24 cellular contexts compared by ENCODE assay signal in genomic region chr15:45862034-45862433, GRCh38.
"Had no signal": no experiment of that assay in that cellular context is flagged by ENCODE, and none has a peak within 500 bp of the region (broad histone marks: within the 10 kb centered on the region; RNA-seq: fewer than 3 reads in every experiment).

No MANE protein-coding gene starts in this region.

- H3K27me3 ChIP-seq: cardiac muscle cell, Peyer's patch had no signal

- H3K9me3 ChIP-seq: Peyer's patch had no signal

- ATAC-seq: activated T-cell treated with anti-CD3 and anti-CD28 coated beads, Interleukin-2, amount 50 U/mL, for 4 hours; T-helper 17 cell had no signal

- DNase-seq: activated B cell treated with CpG ODN at 0.5 μM for 24 hours; activated CD4-positive, alpha-beta memory T cell treated with anti-CD3 and anti-CD28 coated beads for 36 hours; activated CD4-positive, alpha-beta T cell treated with anti-CD3 and anti-CD28 coated beads, Interleukin-2, amount 10 ng/mL, durations not matched to agents 7 days and 5 days; activated CD8-positive, alpha-beta memory T cell treated with anti-CD3 and anti-CD28 coated beads for 24 hours; activated gamma-delta T cell; activated naive CD4-positive, alpha-beta T cell treated with anti-CD3 and anti-CD28 coated beads for 36 hours; activated T-cell treated with anti-CD3 and anti-CD28 coated beads, Interleukin-2, amount 50 U/mL, for 4 hours; amygdala; Kasumi-1; KBM-7; NCI-H1092; NCI-H1436; NCI-H1694 treated with DMSO at 0.1 percent for 48 hours; NCI-H2029 treated with DMSO at 0.1 percent for 48 hours; NCI-H345; NCI-H510A; NCI-H526 treated with DMSO at 0.1 percent for 48 hours; Peyer's patch; SHP77 treated with DMSO at 0.1 percent for 48 hours; T-helper 17 cell; T-helper 9 cell had no signal

- H3K4me1 ChIP-seq: Peyer's patch had no signal

- H3K36me3 ChIP-seq: cardiac muscle cell, Peyer's patch had no signal

- H3K4me3 ChIP-seq: cardiac muscle cell, Peyer's patch had no signal

- FAIRE-seq: astrocyte, TTC549 had no signal
